ENCODE assay signal across 8 cellular contexts in the genomic region with DNA sequence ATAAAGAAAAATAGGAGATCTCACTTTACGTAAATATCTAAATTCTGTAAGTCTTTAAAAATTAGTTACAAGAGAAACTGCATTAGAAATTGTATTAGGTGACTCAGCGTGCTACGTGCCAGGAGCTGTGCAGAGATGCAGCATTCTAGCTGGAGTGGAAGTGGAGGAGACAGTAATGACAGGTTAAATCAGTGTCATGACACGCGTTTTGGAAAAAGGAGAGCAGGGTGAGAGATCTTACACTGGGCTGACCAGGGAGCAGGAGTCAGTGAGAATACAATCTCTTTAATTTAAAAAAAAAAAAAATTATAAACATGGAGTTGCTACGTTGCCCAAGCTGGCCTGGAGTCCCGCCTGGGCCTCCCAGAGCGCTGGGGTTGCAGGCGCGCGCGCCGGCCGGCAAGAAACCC. TPM values are rescaled to one million over a fixed set of nuclear protein-coding genes. Genes with fewer than 3 reads are reported as not detected.
A peak's percentile ranks its signal among the peaks of the same experiment; 100 is the strongest.
DNase-seq lines count a peak whose midpoint lies in the region; ATAC-seq, FAIRE-seq and TF ChIP-seq lines count a peak whose summit lies in the region.

No MANE protein-coding gene starts in this region.

- H3K27me3 ChIP-seq in KMS-11 (ENCODE audit: insufficient read depth, low read depth) (no peaks in the 10 kb centered on the region), iPS DF 6.9 (ENCODE audit: control insufficient read depth, insufficient read depth, low read length) (no peaks in the 10 kb centered on the region), smooth muscle cell (ENCODE audit: low read depth) (no peaks in the 10 kb centered on the region)

- peak overlapping the region; percentile 94 for H3K27ac Mint-ChIP-seq in activated CD4-positive, alpha-beta T cell treated with anti-CD3 and anti-CD28 coated beads, Interleukin-2, amount 10 ng/mL, durations not matched to agents 24 days and 14 days
- peak overlapping the region; percentile 90 to 94 for H3K27ac Mint-ChIP-seq in activated naive CD4-positive, alpha-beta T cell treated with anti-CD3 and anti-CD28 coated beads, Interleukin-2, amount 50 U/mL, for 72 hours

- no peak for DNase-seq in activated CD4-positive, alpha-beta T cell treated with anti-CD3 and anti-CD28 coated beads, Interleukin-2, amount 10 ng/mL, durations not matched to agents 24 days and 14 days
- no peak for DNase-seq in activated CD4-positive, alpha-beta T cell treated with anti-CD3 and anti-CD28 coated beads for 1 hour
- DNase-seq in H54 (ENCODE audit: insufficient read length, low spot score), result peak; percentile 51
- DNase-seq in activated naive CD4-positive, alpha-beta T cell treated with anti-CD3 and anti-CD28 coated beads, Interleukin-2, amount 50 U/mL, for 72 hours (ENCODE audit: low spot score in 2 of 2), result no peak
- DNase-seq in iPS DF 6.9 (ENCODE audit: low read depth, low spot score), result no peak
- no peak for DNase-seq in smooth muscle cell (lab: John Stamatoyannopoulos, UW; ENCODE audit: unreplicated experiment)
- DNase-seq in stimulated activated CD8-positive, alpha-beta memory T cell treated with anti-CD3 and anti-CD28 coated beads, Interleukin-4, amount 100 ng/mL, for 48 hours, result no peak

- H3K4me3 Mint-ChIP-seq in activated CD4-positive, alpha-beta T cell treated with anti-CD3 and anti-CD28 coated beads, Interleukin-2, amount 10 ng/mL, durations not matched to agents 24 days and 14 days, result peak overlapping the region; percentile 90

- H3K4me1 ChIP-seq in KMS-11 (ENCODE audit: low read depth, poor library complexity, severe bottlenecking) (peaks cover 14% of the 10 kb centered on the region), iPS DF 6.9 (ENCODE audit: control insufficient read depth, insufficient read depth, low read length) (no peaks in the 10 kb centered on the region), smooth muscle cell (ENCODE audit: low read depth) (peaks cover 7% of the 10 kb centered on the region)

- no peaks in the 10 kb centered on the region for H3K9me3 Mint-ChIP-seq in activated CD4-positive, alpha-beta T cell treated with anti-CD3 and anti-CD28 coated beads, Interleukin-2, amount 10 ng/mL, durations not matched to agents 24 days and 14 days
- H3K9me3 Mint-ChIP-seq in activated naive CD4-positive, alpha-beta T cell treated with anti-CD3 and anti-CD28 coated beads, Interleukin-2, amount 50 U/mL, for 72 hours, result no peaks in the 10 kb centered on the region

- H2AFZ ChIP-seq in KMS-11 (ENCODE audit: low read depth) (peak overlapping the region; percentile 84), smooth muscle cell (ENCODE audit: low read depth) (peak overlapping the region; percentile 95)

- H3K36me3 ChIP-seq in KMS-11 (ENCODE audit: insufficient read depth) (no peaks in the 10 kb centered on the region), iPS DF 6.9 (ENCODE audit: control insufficient read depth, insufficient read depth, low read length) (no peaks in the 10 kb centered on the region), smooth muscle cell (ENCODE audit: low read depth) (no peaks in the 10 kb centered on the region)

- intact Hi-C loops in activated CD4-positive, alpha-beta T cell treated with anti-CD3 and anti-CD28 coated beads, Interleukin-2, amount 10 ng/mL, durations not matched to agents 24 days and 14 days (cut with micrococcal nuclease), result loop anchor here (1.0 to 10.0 kb wide), 3 partner anchors 58 to 426 kb away; partner anchors contain the start of genes CYFIP1 and NIPA2

- TF ChIP-seq CTCF in KMS-11 (conservative IDR thresholded peaks at IDR 0.05; ENCODE audit: low read depth, low read length), result no peak
- no peak for TF ChIP-seq CTCF in smooth muscle cell (IDR thresholded peaks at IDR 0.05; ENCODE audit: borderline replicate concordance, insufficient read depth, poor library complexity, severe bottlenecking)

- H3K27me3 Mint-ChIP-seq in activated CD4-positive, alpha-beta T cell treated with anti-CD3 and anti-CD28 coated beads, Interleukin-2, amount 10 ng/mL, durations not matched to agents 24 days and 14 days, result no peaks in the 10 kb centered on the region

- no peaks in the 10 kb centered on the region for H3K9me3 ChIP-seq in iPS DF 6.9 (ENCODE audit: control insufficient read depth, insufficient read depth, low read length)
- H3K9me3 ChIP-seq in smooth muscle cell (replicated peaks; ENCODE audit: low read depth), result no peaks in the 10 kb centered on the region

- H3K27ac ChIP-seq in KMS-11, result peak overlapping the region; percentile 72
- H3K27ac ChIP-seq in iPS DF 6.9 (ENCODE audit: low read length), result no peak overlapping the region
- H3K27ac ChIP-seq in smooth muscle cell (ENCODE audit: low read depth), result peak overlapping the region; percentile 82

- H4K20me1 ChIP-seq in KMS-11 (ENCODE audit: insufficient read depth) (no peaks in the 10 kb centered on the region), smooth muscle cell (ENCODE audit: low read depth) (no peaks in the 10 kb centered on the region)

- peaks cover 19% of the 10 kb centered on the region for H3K36me3 Mint-ChIP-seq in activated CD4-positive, alpha-beta T cell treated with anti-CD3 and anti-CD28 coated beads, Interleukin-2, amount 10 ng/mL, durations not matched to agents 24 days and 14 days (ENCODE audit: low read depth)
- peaks cover 13 to 15% of the 10 kb centered on the region in 2 donors for H3K36me3 Mint-ChIP-seq in activated naive CD4-positive, alpha-beta T cell treated with anti-CD3 and anti-CD28 coated beads, Interleukin-2, amount 50 U/mL, for 72 hours

- no CpG with 5 or more reads among the region's 14 CpGs for WGBS in iPS DF 6.9 (ENCODE audit: insufficient coverage, insufficient read length)
- 5% methylated on average over 14 of the region's 14 CpGs for WGBS in smooth muscle cell (ENCODE audit: low lambda C conversion rate)

- ATAC-seq in activated naive CD4-positive, alpha-beta T cell treated with anti-CD3 and anti-CD28 coated beads, Interleukin-2, amount 50 U/mL, for 72 hours, result peak; percentile 7 to 11

- H3K4me1 Mint-ChIP-seq in activated CD4-positive, alpha-beta T cell treated with anti-CD3 and anti-CD28 coated beads, Interleukin-2, amount 10 ng/mL, durations not matched to agents 24 days and 14 days, result peaks cover 23% of the 10 kb centered on the region

- H3K79me2 ChIP-seq in KMS-11 (ENCODE audit: insufficient read depth, low read depth) (peaks cover 7% of the 10 kb centered on the region; the same call in 1 of the 2 replicates), smooth muscle cell (ENCODE audit: low read depth) (peaks cover 13% of the 10 kb centered on the region)

- no peak for FAIRE-seq in H54 (lab: Jason Lieb, UNC)

- no peak for TF ChIP-seq POLR2A in H54 (IDR thresholded peaks at IDR 0.05; ENCODE audit: low read depth, low read length)

- peak overlapping the region; percentile 75 for H3K4me2 ChIP-seq in KMS-11
- peak overlapping the region; percentile 97 for H3K4me2 ChIP-seq in smooth muscle cell

- H3K9ac ChIP-seq in KMS-11, result peak overlapping the region; percentile 93
- H3K9ac ChIP-seq in smooth muscle cell (ENCODE audit: low read depth), result peak overlapping the region; percentile 87

- no peaks in the 10 kb centered on the region for H3F3A ChIP-seq in smooth muscle cell (ENCODE audit: low read depth)

- H3K4me3 ChIP-seq in KMS-11 (IDR thresholded peaks at IDR 0.05; ENCODE audit: insufficient read depth, low read depth, low read length) (no peak overlapping the region), iPS DF 6.9 (ENCODE audit: low read length) (peak overlapping the region; percentile 65), smooth muscle cell (peak overlapping the region; percentile 89)

RNA-seq across cellular contexts. Expression of gene TUBGCP5, which starts 0.6 kb away (rescaled TPM):
- 23.1 and 26.3 TPM in 2 replicates for total RNA-seq in activated CD4-positive, alpha-beta T cell treated with anti-CD3 and anti-CD28 coated beads, Interleukin-2, amount 10 ng/mL, durations not matched to agents 24 days and 14 days
- 10 to 100 TPM; 12.3 to 13.3 TPM for total RNA-seq in activated naive CD4-positive, alpha-beta T cell treated with anti-CD3 and anti-CD28 coated beads, Interleukin-2, amount 50 U/mL, for 72 hours
- total RNA-seq in smooth muscle cell, result 13.9 and 17.2 TPM in 2 replicates
- polyA plus RNA-seq in smooth muscle cell, result 7.9 and 8.8 TPM in 2 replicates

RNA-seq across cellular contexts. Expression of gene CYFIP1, which starts 58.6 kb away (rescaled TPM):
- total RNA-seq in activated CD4-positive, alpha-beta T cell treated with anti-CD3 and anti-CD28 coated beads, Interleukin-2, amount 10 ng/mL, durations not matched to agents 24 days and 14 days, result 56.7 and 60.8 TPM in 2 replicates
- 10 to 100 TPM; 19.2 to 40.6 TPM for total RNA-seq in activated naive CD4-positive, alpha-beta T cell treated with anti-CD3 and anti-CD28 coated beads, Interleukin-2, amount 50 U/mL, for 72 hours
- 65.2 and 86.2 TPM in 2 replicates for total RNA-seq in smooth muscle cell
- 67.6 and 69.6 TPM in 2 replicates for polyA plus RNA-seq in smooth muscle cell
